In the genomic region with DNA sequence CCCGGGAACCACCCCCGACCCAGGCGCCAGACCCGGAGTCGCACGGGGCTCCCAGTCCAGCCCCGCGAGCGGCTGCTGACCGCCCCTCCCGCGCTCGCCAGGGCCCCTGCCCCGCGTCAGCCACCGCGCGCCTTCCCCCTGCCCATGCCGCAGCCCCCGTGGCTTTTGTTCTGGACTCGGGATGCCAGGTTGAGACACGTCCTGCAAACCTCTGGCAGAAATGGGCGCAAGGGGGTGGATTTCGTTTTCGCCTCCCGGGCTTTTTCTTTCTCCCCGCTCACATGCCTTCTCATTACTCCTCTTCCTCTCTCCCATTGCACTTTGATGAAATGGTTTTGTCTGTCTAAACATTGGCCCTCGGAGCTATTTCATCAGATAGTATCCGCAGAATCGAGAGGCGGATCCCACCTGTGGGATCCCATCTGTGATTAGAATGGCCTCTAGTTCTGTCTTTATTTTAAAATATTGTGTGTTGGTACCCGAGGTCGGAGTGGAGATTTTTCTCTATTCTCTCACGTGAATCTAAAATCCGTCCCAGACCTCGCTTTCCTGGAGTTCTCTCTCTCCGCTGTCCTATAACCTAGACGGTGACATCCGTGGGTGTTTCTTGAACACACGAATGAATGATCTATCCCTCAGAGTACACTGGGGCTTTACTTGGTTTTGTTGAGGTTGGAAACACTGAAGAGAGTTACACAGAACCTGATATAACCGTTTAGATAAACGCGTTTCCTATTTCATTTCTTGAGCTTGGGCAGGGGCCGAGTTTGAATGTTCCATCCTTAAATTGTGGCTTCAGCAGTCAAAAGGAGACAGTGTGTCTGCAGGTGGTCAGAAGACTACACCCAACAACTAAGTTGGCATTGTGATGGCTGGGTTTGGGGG, we compare ENCODE assay signal across 8 cellular contexts. TPM values are rescaled to one million over a fixed set of nuclear protein-coding genes. Genes with fewer than 3 reads are reported as not detected.
DNase-seq lines count a peak whose midpoint lies in the region; ATAC-seq and TF ChIP-seq lines count a peak whose summit lies in the region.

No MANE protein-coding gene starts in this region.

- in situ Hi-C loops in astrocyte of the cerebellum (cut with HindIII; ENCODE audit: low sequenced_read_pairs), result no loop called here

- no peak for TF ChIP-seq EP300 in upper lobe of left lung (IDR thresholded peaks at IDR 0.05)

- no peaks in the 10 kb centered on the region for H3K36me3 ChIP-seq in upper lobe of left lung

- peaks cover 12 to 20% (median 15%) of the 10 kb centered on the region in 4 donors for H3K4me1 ChIP-seq in upper lobe of left lung

- peaks cover 0 to 8% (median 3%) of the 10 kb centered on the region in 4 donors for H3K27me3 ChIP-seq in upper lobe of left lung

- 9 to 10% methylated on average over 32 to 36 of the region's 44 CpGs for WGBS in lower leg skin, 2 donors
- 14 to 25% methylated on average over 26 to 39 of the region's 44 CpGs for WGBS in upper lobe of left lung, 2 donors

- H3K27ac ChIP-seq in upper lobe of left lung, result peak overlapping the region in 3 of 4 donors; percentile 19 to 57 (median 42)

- TF ChIP-seq CTCF in astrocyte of the cerebellum (IDR thresholded peaks at IDR 0.05; ENCODE audit: low read depth, low read length, missing control alignments) (no peak), lower leg skin (IDR thresholded peaks at IDR 0.05) (no peak), upper lobe of left lung (IDR thresholded peaks at IDR 0.05) (no peak)

- no peak for DNase-seq in astrocyte of the cerebellum (ENCODE audit: low read depth)
- DNase-seq in lower leg skin (ENCODE audit: low spot score in 2 of 2), result no peak
- no peak for DNase-seq in upper lobe of left lung
- DNase-seq in SKM-1 treated with dmso at 0.1 percent for 144 hours (lab: John Stamatoyannopoulos, UW; ENCODE audit: unreplicated experiment), result no peak
- DNase-seq in SK-N-DZ (ENCODE audit: low spot score), result no peak
- no peak for DNase-seq in A172 (ENCODE audit: low spot score)

- ATAC-seq in HG02973 (IDR thresholded peaks at IDR 0.05; ENCODE audit: unreplicated experiment), result peak; percentile 8
- peak in 1 of 2 donors; percentile 36 for ATAC-seq in upper lobe of left lung (ENCODE audit: low FRiP score in 2 of 2)

- H3K4me3 ChIP-seq in GM08714 (ENCODE audit: low read length) (peak overlapping the region; percentile 62), astrocyte of the cerebellum (ENCODE audit: low read depth, low read length) (peak overlapping the region; percentile 67), lower leg skin (ENCODE audit: low read depth, poor library complexity, severe bottlenecking) (peak overlapping the region; percentile 71), upper lobe of left lung (peak overlapping the region; percentile 52 to 80 (median 56))

- intact Hi-C loops in lower leg skin (cut with DNase I; ENCODE audit: low total_unique reads), result no loop called here

- TF ChIP-seq POLR2A in lower leg skin (IDR thresholded peaks at IDR 0.05) (no peak), upper lobe of left lung (IDR thresholded peaks at IDR 0.05) (no peak)

- no peaks in the 10 kb centered on the region for H3K9me3 ChIP-seq in upper lobe of left lung

RNA-seq across cellular contexts. Expression of a gene that starts 1.9 kb away (rescaled TPM):
- total RNA-seq in lower leg skin (1 to 10 TPM; 3.5 to 7.2 (median 4.5) TPM), upper lobe of left lung (1 to 10 TPM in 1 of 6 donors, under 1 TPM in 4, not detected in 1; 0.11 to 2.6 (median 0.57) TPM)
- polyA plus RNA-seq in SK-N-DZ (2014; cell fraction: cytosol; rRNA removed), result not detected in 2 replicates
- polyA plus RNA-seq in SK-N-DZ (2014; cell fraction: nucleus; rRNA removed), result not detected in 2 replicates
- 0.53 TPM in 1 of 2 replicates, not detected in the other for total RNA-seq in A172 (2014; rRNA removed; shearing (Covaris generic))
